ENCODE assay signal across 12 cellular contexts in genomic region chr7:140349172-140349771, GRCh38. TPM values are rescaled to one million over a fixed set of nuclear protein-coding genes. Genes with fewer than 3 reads are reported as not detected.
A peak's percentile ranks its signal among the peaks of the same experiment; 100 is the strongest.
DNase-seq lines count a peak whose midpoint lies in the region; ATAC-seq and TF ChIP-seq lines count a peak whose summit lies in the region.
"Had no signal": no experiment of that assay in that cellular context is flagged by ENCODE, and none has a peak within 500 bp of the region (broad histone marks: within the 10 kb centered on the region; RNA-seq: fewer than 3 reads in every experiment).

No MANE protein-coding gene starts in this region.

- H3K4me3 ChIP-seq in right atrium auricular region (peak overlapping the region in 1 of 2 donors; percentile 18), smooth muscle cell (no peak overlapping the region)
- H3K4me3 ChIP-seq: pancreas, SK-N-MC had no signal

- no peaks in the 10 kb centered on the region for H3F3A ChIP-seq in smooth muscle cell (ENCODE audit: low read depth)

- H3K36me3 ChIP-seq in right atrium auricular region = peaks cover 63% of the 10 kb centered on the region
- H3K36me3 ChIP-seq in smooth muscle cell (ENCODE audit: low read depth) = peaks cover 4% of the 10 kb centered on the region

- 71% methylated on average over 7 of the region's 7 CpGs for WGBS in smooth muscle cell (ENCODE audit: low lambda C conversion rate)

- peak; percentile 46 for DNase-seq in NCI-H2107 treated with DMSO at 0.1 percent for 48 hours (lab: John Stamatoyannopoulos, UW; ENCODE audit: unreplicated experiment)
- DNase-seq in NCI-H2107 (lab: John Stamatoyannopoulos, UW) = no peak
- DNase-seq in amniotic epithelial cell (ENCODE audit: low read depth) = peak; percentile 6
- no peak for DNase-seq in right atrium auricular region (ENCODE audit: low spot score)
- DNase-seq in smooth muscle cell (lab: John Stamatoyannopoulos, UW; ENCODE audit: unreplicated experiment) = no peak
- DNase-seq in mucosa of gallbladder (ENCODE audit: low spot score) = no peak
- DNase-seq: NCI-H345, pancreas had no signal

- H3K4me2 ChIP-seq in smooth muscle cell = peak overlapping the region; percentile 0

- H3K9me3 ChIP-seq in right atrium auricular region (no peaks in the 10 kb centered on the region), smooth muscle cell (replicated peaks; ENCODE audit: low read depth) (no peaks in the 10 kb centered on the region)
- H3K9me3 ChIP-seq: pancreas had no signal

- H3K27ac ChIP-seq in right atrium auricular region (peak overlapping the region; percentile 1 to 54), smooth muscle cell (ENCODE audit: low read depth) (peak overlapping the region; percentile 73)
- H3K27ac ChIP-seq: 22Rv1, pancreas, SK-N-MC had no signal

- peak overlapping the region; percentile 19 for H3K9ac ChIP-seq in smooth muscle cell (ENCODE audit: low read depth)

- ATAC-seq in GM21723 (IDR thresholded peaks at IDR 0.05; ENCODE audit: unreplicated experiment) = no peak
- ATAC-seq in HG02884 (IDR thresholded peaks at IDR 0.05; ENCODE audit: unreplicated experiment) = no peak
- ATAC-seq: pancreas had no signal

- no peaks in the 10 kb centered on the region for H3K79me2 ChIP-seq in smooth muscle cell (ENCODE audit: low read depth)

- no peaks in the 10 kb centered on the region for H3K27me3 ChIP-seq in right atrium auricular region
- no peaks in the 10 kb centered on the region for H3K27me3 ChIP-seq in smooth muscle cell (ENCODE audit: low read depth)
- H3K27me3 ChIP-seq: pancreas had no signal

- no peaks in the 10 kb centered on the region for H4K20me1 ChIP-seq in smooth muscle cell (ENCODE audit: low read depth)

- H2AFZ ChIP-seq in smooth muscle cell (ENCODE audit: low read depth) = no peak overlapping the region

- TF ChIP-seq CTCF in right atrium auricular region (IDR thresholded peaks at IDR 0.05) (no peak), smooth muscle cell (IDR thresholded peaks at IDR 0.05; ENCODE audit: borderline replicate concordance, insufficient read depth, poor library complexity, severe bottlenecking) (no peak)

- peaks cover 0 to 15% of the 10 kb centered on the region in 2 donors for H3K4me1 ChIP-seq in right atrium auricular region
- peaks cover 10% of the 10 kb centered on the region for H3K4me1 ChIP-seq in smooth muscle cell (ENCODE audit: low read depth)
- H3K4me1 ChIP-seq: pancreas had no signal

RNA-seq across cellular contexts. Expression of gene SLC37A3, which starts 49.1 kb away (rescaled TPM):
- total RNA-seq in right atrium auricular region = 10 to 100 TPM; 20.1 to 26.6 TPM
- total RNA-seq in smooth muscle cell = 54.2 and 83.2 TPM in 2 replicates
- 42.8 and 47.7 TPM in 2 replicates for polyA plus RNA-seq in smooth muscle cell
- total RNA-seq in mucosa of gallbladder = 40.9 TPM

RNA-seq across cellular contexts. Expression of gene RAB19, which starts 54.6 kb away (rescaled TPM):
- total RNA-seq in right atrium auricular region (not detected), smooth muscle cell (not detected in 2 replicates), mucosa of gallbladder (8.8 TPM)
- not detected in 2 replicates for polyA plus RNA-seq in smooth muscle cell

Comparison
In these comparisons a context has a peak if more than half of its experiments do, and no peak if none do; other contexts are left out.
1. DNase-seq: peak in NCI-H2107 treated with DMSO at 0.1 percent for 48 hours (single experiment) and amniotic epithelial cell (single experiment); none in NCI-H2107 (single experiment), right atrium auricular region (single experiment), smooth muscle cell (single experiment) and mucosa of gallbladder (single experiment).